34 cellular contexts compared by ENCODE assay signal in genomic region chr1:110216844-110217444, GRCh38.
DNase-seq lines count a peak whose midpoint lies in the region; ATAC-seq lines count a peak whose summit lies in the region.
"Had no signal": no experiment of that assay in that cellular context is flagged by ENCODE, and none has a peak within 500 bp of the region (broad histone marks: within the 10 kb centered on the region; RNA-seq: fewer than 3 reads in every experiment).

No MANE protein-coding gene starts in this region.

- peaks cover 16% of the 10 kb centered on the region for H3K36me3 Mint-ChIP-seq in activated T-cell treated with anti-CD3 and anti-CD28 coated beads, Interleukin-2, amount 50 U/mL, for 24 hours (ENCODE audit: low read depth)
- H3K36me3 Mint-ChIP-seq in stimulated activated effector memory CD8-positive, alpha-beta T cell treated with anti-CD3 and anti-CD28 coated beads, Interleukin-12 subunit alpha, Interleukin-12 subunit beta, amount 100 ng/mL, for 72 hours = no peaks in the 10 kb centered on the region
- H3K36me3 Mint-ChIP-seq: brain had no signal

- DNase-seq in activated T-cell treated with anti-CD3 and anti-CD28 coated beads, Interleukin-2, amount 50 U/mL, for 24 hours = no peak
- DNase-seq in activated T-cell treated with anti-CD3 and anti-CD28 coated beads for 4 hours (no peak), NCI-H82 treated with DMSO at 0.1 percent for 48 hours (lab: John Stamatoyannopoulos, UW; ENCODE audit: unreplicated experiment) (no peak), SKM-1 (lab: John Stamatoyannopoulos, UW; ENCODE audit: unreplicated experiment) (no peak)
- DNase-seq in stimulated activated effector memory CD8-positive, alpha-beta T cell treated with anti-CD3 and anti-CD28 coated beads, Interleukin-12 subunit alpha, Interleukin-12 subunit beta, amount 100 ng/mL, for 72 hours (ENCODE audit: low spot score in 2 of 2) = no peak
- DNase-seq: activated CD4-positive, alpha-beta T cell treated with anti-CD3 and anti-CD28 coated beads, Interleukin-2, amount 10 ng/mL, durations not matched to agents 7 days and 5 days; activated CD8-positive, alpha-beta memory T cell treated with anti-CD3 and anti-CD28 coated beads, Interleukin-2, amount 50 U/mL, for 48 hours; activated gamma-delta T cell; AML-193; amniotic stem cell; CD4-positive, alpha-beta T cell; dermis blood vessel endothelial cell; DMS79 treated with DMSO at 0.1 percent for 48 hours; endodermal cell; GDM1; glutamatergic neuron; KBM-7; left colon; NCI-H1092 treated with DMSO at 0.1 percent for 48 hours; NCI-H1694 treated with DMSO at 0.1 percent for 48 hours; NCI-H446 treated with DMSO at 0.1 percent for 48 hours; NCI-H774; nephron progenitor cell; ovary; SHP77 treated with DMSO at 0.1 percent for 48 hours; stomach; thyroid gland; uterus; WERI-Rb-1 had no signal

- H3K27ac Mint-ChIP-seq in activated T-cell treated with anti-CD3 and anti-CD28 coated beads, Interleukin-2, amount 50 U/mL, for 24 hours = peak overlapping the region; percentile 65
- peak overlapping the region; percentile 35 for H3K27ac Mint-ChIP-seq in stimulated activated effector memory CD8-positive, alpha-beta T cell treated with anti-CD3 and anti-CD28 coated beads, Interleukin-12 subunit alpha, Interleukin-12 subunit beta, amount 100 ng/mL, for 72 hours
- H3K27ac Mint-ChIP-seq: activated CD4-positive, alpha-beta T cell treated with anti-CD3 and anti-CD28 coated beads, Interleukin-2, amount 10 ng/mL, durations not matched to agents 7 days and 5 days; brain; CD4-positive, alpha-beta T cell; endodermal cell; nephron progenitor cell had no signal

- H3K4me3 Mint-ChIP-seq in activated T-cell treated with anti-CD3 and anti-CD28 coated beads, Interleukin-2, amount 50 U/mL, for 24 hours = peak overlapping the region; percentile 33
- peak overlapping the region; percentile 20 for H3K4me3 Mint-ChIP-seq in stimulated activated effector memory CD8-positive, alpha-beta T cell treated with anti-CD3 and anti-CD28 coated beads, Interleukin-12 subunit alpha, Interleukin-12 subunit beta, amount 100 ng/mL, for 72 hours
- H3K4me3 Mint-ChIP-seq: activated CD4-positive, alpha-beta T cell treated with anti-CD3 and anti-CD28 coated beads, Interleukin-2, amount 10 ng/mL, durations not matched to agents 7 days and 5 days; brain; CD4-positive, alpha-beta T cell; endodermal cell; nephron progenitor cell had no signal

- peaks cover 61% of the 10 kb centered on the region for H3K4me1 Mint-ChIP-seq in activated T-cell treated with anti-CD3 and anti-CD28 coated beads, Interleukin-2, amount 50 U/mL, for 24 hours (ENCODE audit: low read depth)
- H3K4me1 Mint-ChIP-seq in stimulated activated effector memory CD8-positive, alpha-beta T cell treated with anti-CD3 and anti-CD28 coated beads, Interleukin-12 subunit alpha, Interleukin-12 subunit beta, amount 100 ng/mL, for 72 hours = peaks cover 65% of the 10 kb centered on the region

- ATAC-seq in GM18511 (IDR thresholded peaks at IDR 0.05; ENCODE audit: unreplicated experiment) (peak; percentile 45), HG03520 (IDR thresholded peaks at IDR 0.05; ENCODE audit: unreplicated experiment) (peak; percentile 35), GM21619 (IDR thresholded peaks at IDR 0.05; ENCODE audit: unreplicated experiment) (no peak)
- ATAC-seq in stimulated activated effector memory CD8-positive, alpha-beta T cell treated with anti-CD3 and anti-CD28 coated beads, Interleukin-12 subunit alpha, Interleukin-12 subunit beta, amount 100 ng/mL, for 72 hours = peak; percentile 76
- ATAC-seq: HCT116, left colon had no signal

- no peaks in the 10 kb centered on the region for H3K9me3 Mint-ChIP-seq in activated T-cell treated with anti-CD3 and anti-CD28 coated beads, Interleukin-2, amount 50 U/mL, for 24 hours
- H3K9me3 Mint-ChIP-seq in stimulated activated effector memory CD8-positive, alpha-beta T cell treated with anti-CD3 and anti-CD28 coated beads, Interleukin-12 subunit alpha, Interleukin-12 subunit beta, amount 100 ng/mL, for 72 hours = no peaks in the 10 kb centered on the region
- H3K9me3 Mint-ChIP-seq: activated CD4-positive, alpha-beta T cell treated with anti-CD3 and anti-CD28 coated beads, Interleukin-2, amount 10 ng/mL, durations not matched to agents 7 days and 5 days; brain; CD4-positive, alpha-beta T cell; endodermal cell; nephron progenitor cell had no signal

- H3K27me3 Mint-ChIP-seq in activated T-cell treated with anti-CD3 and anti-CD28 coated beads, Interleukin-2, amount 50 U/mL, for 24 hours = peaks cover 3% of the 10 kb centered on the region
- H3K27me3 Mint-ChIP-seq: CD4-positive, alpha-beta T cell had no signal
